Comparison of ENCODE assay signal across 15 cellular contexts in genomic region chr4:38050560-38051350, GRCh38.
DNase-seq lines count a peak whose midpoint lies in the region; ATAC-seq and TF ChIP-seq lines count a peak whose summit lies in the region.
"Had no signal": no experiment of that assay in that cellular context is flagged by ENCODE, and none has a peak within 500 bp of the region (broad histone marks: within the 10 kb centered on the region; RNA-seq: fewer than 3 reads in every experiment).

No MANE protein-coding gene starts in this region.

- H3K4me1 Mint-ChIP-seq in activated CD4-positive, alpha-beta T cell treated with anti-CD3 and anti-CD28 coated beads, Interleukin-2, amount 10 ng/mL, durations not matched to agents 24 days and 14 days, result no peaks in the 10 kb centered on the region
- H3K4me1 Mint-ChIP-seq: activated naive CD4-positive, alpha-beta T cell treated with anti-CD3 and anti-CD28 coated beads, Interleukin-2, amount 50 U/mL, for 24 hours had no signal

- ATAC-seq in lung (ENCODE audit: insufficient read depth, low FRiP score) (no peak), HG03280 (IDR thresholded peaks at IDR 0.05; ENCODE audit: unreplicated experiment) (no peak)

- H3K9me3 ChIP-seq in lung (ENCODE audit: control insufficient read depth in 2 of 2, insufficient read depth in 1 of 2, low read length in 1 of 2) (no peaks in the 10 kb centered on the region), skeletal muscle tissue (ENCODE audit: control insufficient read depth in 3 of 3, low read length in 3 of 3) (no peaks in the 10 kb centered on the region), OCI-LY7 (ENCODE audit: low read length) (no peaks in the 10 kb centered on the region)

- H3K4me1 ChIP-seq in lung (ENCODE audit: control insufficient read depth in 2 of 2, insufficient read depth in 2 of 2, low read length in 2 of 2) (peaks cover 9 to 10% of the 10 kb centered on the region in 2 donors), skeletal muscle tissue (ENCODE audit: control insufficient read depth in 3 of 3, insufficient read depth in 3 of 3, low read length in 3 of 3) (peaks cover 3 to 5% (median 4%) of the 10 kb centered on the region in 3 donors), OCI-LY7 (ENCODE audit: insufficient read depth, low read length, poor library complexity, severe bottlenecking) (no peaks in the 10 kb centered on the region)

- H3K27me3 ChIP-seq in lung (ENCODE audit: control insufficient read depth, insufficient read depth) (no peaks in the 10 kb centered on the region), skeletal muscle tissue (ENCODE audit: control insufficient read depth in 3 of 3, insufficient read depth in 3 of 3, low read length in 3 of 3) (no peaks in the 10 kb centered on the region)

- CTCF ChIA-PET in OCI-LY7 (lab: Charles Lee; ENCODE audit: unreplicated experiment), result no interaction called here

- H2AFZ ChIP-seq in OCI-LY7 (ENCODE audit: low read length), result no peak overlapping the region

- no peaks in the 10 kb centered on the region for H3K9me2 ChIP-seq in OCI-LY7 (ENCODE audit: insufficient read depth, low read length)

- 72 to 77% methylated on average over 10 of the region's 10 CpGs for WGBS in lung, 2 donors

- no TSS peak for BruUV-seq in OCI-LY7 (replicated peaks; lab: Mats Ljungman, UMichigan)

- H4K20me1 ChIP-seq in OCI-LY7 (ENCODE audit: insufficient read depth, low read length), result no peaks in the 10 kb centered on the region

- H3K27ac ChIP-seq in lung (ENCODE audit: low read depth in 1 of 2, low read length in 1 of 2), result peak overlapping the region; percentile 70
- peak overlapping the region; percentile 1 for H3K27ac ChIP-seq in skeletal muscle tissue (ENCODE audit: low read depth, low read length)
- H3K27ac ChIP-seq in OCI-LY7 (ENCODE audit: low read depth, low read length, poor library complexity, severe bottlenecking), result no peak overlapping the region
- H3K27ac ChIP-seq: SK-N-MC, WERI-Rb-1 had no signal

- intact Hi-C loops in activated CD4-positive, alpha-beta T cell treated with anti-CD3 and anti-CD28 coated beads, Interleukin-2, amount 10 ng/mL, durations not matched to agents 24 days and 14 days (cut with micrococcal nuclease), result no loop called here
- intact Hi-C loops in OCI-LY7 (cut with micrococcal nuclease; ENCODE audit: unreplicated experiment), result no loop called here

- peaks cover 31% of the 10 kb centered on the region for H3K36me3 Mint-ChIP-seq in activated CD4-positive, alpha-beta T cell treated with anti-CD3 and anti-CD28 coated beads, Interleukin-2, amount 10 ng/mL, durations not matched to agents 24 days and 14 days (ENCODE audit: low read depth)
- H3K36me3 Mint-ChIP-seq: activated naive CD4-positive, alpha-beta T cell treated with anti-CD3 and anti-CD28 coated beads, Interleukin-2, amount 50 U/mL, for 24 hours had no signal

- H3K27ac Mint-ChIP-seq in activated CD4-positive, alpha-beta T cell treated with anti-CD3 and anti-CD28 coated beads, Interleukin-2, amount 10 ng/mL, durations not matched to agents 24 days and 14 days, result no peak overlapping the region
- H3K27ac Mint-ChIP-seq: activated naive CD4-positive, alpha-beta T cell treated with anti-CD3 and anti-CD28 coated beads, Interleukin-2, amount 50 U/mL, for 24 hours had no signal

- H3K27me3 Mint-ChIP-seq in activated CD4-positive, alpha-beta T cell treated with anti-CD3 and anti-CD28 coated beads, Interleukin-2, amount 10 ng/mL, durations not matched to agents 24 days and 14 days, result no peaks in the 10 kb centered on the region
- H3K27me3 Mint-ChIP-seq: activated naive CD4-positive, alpha-beta T cell treated with anti-CD3 and anti-CD28 coated beads, Interleukin-2, amount 50 U/mL, for 24 hours had no signal

- peaks cover 12 to 26% of the 10 kb centered on the region in 2 donors for H3K36me3 ChIP-seq in lung (ENCODE audit: control insufficient read depth in 2 of 2, insufficient read depth in 2 of 2, low read length in 2 of 2)
- peaks cover 25 to 31% (median 30%) of the 10 kb centered on the region in 3 donors for H3K36me3 ChIP-seq in skeletal muscle tissue (ENCODE audit: control insufficient read depth in 3 of 3, insufficient read depth in 3 of 3, low read length in 3 of 3)
- peaks cover 99% of the 10 kb centered on the region for H3K36me3 ChIP-seq in OCI-LY7 (ENCODE audit: insufficient read depth, low read length)

- H3K4me3 ChIP-seq in lung, result no peak overlapping the region
- H3K4me3 ChIP-seq in skeletal muscle tissue (ENCODE audit: low read length in 3 of 3), result no peak overlapping the region
- no peak overlapping the region for H3K4me3 ChIP-seq in OCI-LY7 (ENCODE audit: low read depth, low read length, poor library complexity, severe bottlenecking)
- H3K4me3 ChIP-seq: SK-N-MC had no signal

- no peak overlapping the region for H3K4me2 ChIP-seq in OCI-LY7 (ENCODE audit: low read length)

- H3K9me3 Mint-ChIP-seq in activated CD4-positive, alpha-beta T cell treated with anti-CD3 and anti-CD28 coated beads, Interleukin-2, amount 10 ng/mL, durations not matched to agents 24 days and 14 days, result no peaks in the 10 kb centered on the region
- H3K9me3 Mint-ChIP-seq: activated naive CD4-positive, alpha-beta T cell treated with anti-CD3 and anti-CD28 coated beads, Interleukin-2, amount 50 U/mL, for 24 hours had no signal

- POLR2A ChIA-PET in OCI-LY7 (lab: Charles Lee), result interaction anchor here (0.6 to 1.2 kb wide), 3 partner anchors 26 to 448 kb away, joined by 3 to 5 read pairs (median 4); no protein-coding TSS in a partner anchor

- TF ChIP-seq CTCF in lung (IDR thresholded peaks at IDR 0.05; ENCODE audit: control extremely low read depth, extremely low read depth) (no peak), OCI-LY7 (conservative IDR thresholded peaks at IDR 0.05; ENCODE audit: low read length) (no peak)

- DNase-seq in amniotic epithelial cell (ENCODE audit: low read depth) (peak; percentile 91), glomerular endothelial cell (ENCODE audit: extremely low read depth, low read depth, low spot score) (peak; percentile 71), lung (ENCODE audit: low spot score) (no peak), occipital lobe (lab: John Stamatoyannopoulos, UW) (no peak), OCI-LY7 (ENCODE audit: low spot score) (no peak)
- no peak for DNase-seq in activated CD4-positive, alpha-beta T cell treated with anti-CD3 and anti-CD28 coated beads, Interleukin-2, amount 10 ng/mL, durations not matched to agents 24 days and 14 days
- DNase-seq: cortex of kidney, DMS 273 treated with DMSO at 0.1 percent for 48 hours, NCI-H1105, NCI-H2227 treated with DMSO at 0.1 percent for 48 hours, WERI-Rb-1 had no signal

- no peaks in the 10 kb centered on the region for H3K79me2 ChIP-seq in OCI-LY7 (ENCODE audit: insufficient read depth, low read depth, low read length)

- no peak overlapping the region for H3K4me3 Mint-ChIP-seq in activated CD4-positive, alpha-beta T cell treated with anti-CD3 and anti-CD28 coated beads, Interleukin-2, amount 10 ng/mL, durations not matched to agents 24 days and 14 days
- H3K4me3 Mint-ChIP-seq: activated naive CD4-positive, alpha-beta T cell treated with anti-CD3 and anti-CD28 coated beads, Interleukin-2, amount 50 U/mL, for 24 hours had no signal

- no peak overlapping the region for H3K9ac ChIP-seq in skeletal muscle tissue (ENCODE audit: low read depth in 1 of 3, low read length in 3 of 3)

Comparison
In these comparisons a context has a peak if more than half of its experiments do, and no peak if none do; other contexts are left out.
1. DNase-seq: peak in amniotic epithelial cell (single experiment) and glomerular endothelial cell (single experiment); none in lung (single experiment), activated CD4-positive, alpha-beta T cell treated with anti-CD3 and anti-CD28 coated beads, Interleukin-2, amount 10 ng/mL, durations not matched to agents 24 days and 14 days (single experiment), occipital lobe (single experiment) and OCI-LY7 (single experiment).